16 cellular contexts compared by ENCODE assay signal in the genomic region with DNA sequence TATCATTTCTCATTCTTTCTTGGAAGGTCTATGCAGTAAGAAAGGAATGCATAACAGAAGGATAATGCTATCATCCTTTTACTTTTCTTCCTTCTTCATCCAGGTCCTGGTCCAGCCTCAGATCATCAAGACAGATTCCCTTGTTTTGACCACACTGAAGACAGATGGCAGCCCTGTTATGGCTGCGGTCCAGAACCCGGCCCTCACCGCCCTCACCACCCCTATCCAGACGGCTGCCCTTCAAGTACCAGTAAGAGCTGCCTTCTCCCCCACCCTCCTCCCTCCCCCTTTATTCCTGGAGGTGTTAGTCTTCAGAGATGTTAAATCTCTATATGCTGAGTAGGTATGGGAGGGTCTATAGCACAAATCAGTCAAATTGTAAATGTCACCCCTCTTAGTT. TPM values are rescaled to one million over a fixed set of nuclear protein-coding genes. Genes with fewer than 3 reads are reported as not detected.
"Had no signal": no experiment of that assay in that cellular context is flagged by ENCODE, and none has a peak within 500 bp of the region (broad histone marks: within the 10 kb centered on the region; RNA-seq: fewer than 3 reads in every experiment).

No MANE protein-coding gene starts in this region.

- DNase-seq: activated CD4-positive, alpha-beta T cell treated with anti-CD3 and anti-CD28 coated beads for 48 hours; activated naive CD8-positive, alpha-beta T cell treated with anti-CD3 and anti-CD28 coated beads, Interleukin-2, amount 10 ng/mL, durations not matched to agents 7 days and 5 days; anterior cingulate cortex; hypothalamus; left cardiac atrium; lower lobe of right lung; midbrain; naive B cell; right cardiac atrium; stimulated activated naive CD8-positive, alpha-beta T cell treated with anti-CD3 and anti-CD28 coated beads, Interleukin-15, Interleukin-2, amounts not matched to agents 100 U/mL and 50 U/mL, for 24 hours; upper lobe of right lung had no signal

- H3K27ac Mint-ChIP-seq: activated naive CD8-positive, alpha-beta T cell treated with anti-CD3 and anti-CD28 coated beads, Interleukin-2, amount 10 ng/mL, durations not matched to agents 7 days and 5 days had no signal

- H3K9me3 Mint-ChIP-seq: activated naive CD8-positive, alpha-beta T cell treated with anti-CD3 and anti-CD28 coated beads, Interleukin-2, amount 10 ng/mL, durations not matched to agents 7 days and 5 days; activated T-helper 2 cell treated with anti-CD3 and anti-CD28 coated beads, Interferon-gamma antibody, Interleukin-2, Interleukin-4, amounts not matched to agents 10 μg/mL and 5 μg/mL and 100 μg/mL, durations not matched to agents 14 hours and 24 hours and 36 hours; naive B cell had no signal

- H3K4me3 ChIP-seq: breast epithelium, lower lobe of right lung, suprapubic skin, upper lobe of right lung had no signal

- H3K4me3 Mint-ChIP-seq: activated naive CD8-positive, alpha-beta T cell treated with anti-CD3 and anti-CD28 coated beads, Interleukin-2, amount 10 ng/mL, durations not matched to agents 7 days and 5 days; naive B cell had no signal

- H3K9me3 ChIP-seq: breast epithelium, lower lobe of right lung, neutrophil, suprapubic skin, upper lobe of right lung had no signal

- H3K27me3 ChIP-seq: breast epithelium, neutrophil, suprapubic skin, upper lobe of right lung had no signal

- H3K27ac ChIP-seq: breast epithelium, lower lobe of right lung, neutrophil, suprapubic skin, upper lobe of right lung had no signal

- H3K27me3 Mint-ChIP-seq: activated naive CD8-positive, alpha-beta T cell treated with anti-CD3 and anti-CD28 coated beads, Interleukin-2, amount 10 ng/mL, durations not matched to agents 7 days and 5 days; naive B cell had no signal

- H3K4me1 ChIP-seq: breast epithelium, lower lobe of right lung, suprapubic skin, upper lobe of right lung had no signal

RNA-seq across cellular contexts. Expression of a gene that starts 44.1 kb away (rescaled TPM):
- total RNA-seq: activated naive CD8-positive, alpha-beta T cell treated with anti-CD3 and anti-CD28 coated beads, Interleukin-2, amount 10 ng/mL, durations not matched to agents 7 days and 5 days; breast epithelium; lower lobe of right lung; posterior vena cava; suprapubic skin; upper lobe of right lung had no signal
